9 cellular contexts compared by ENCODE assay signal in genomic region chr6:79672631-79673065, GRCh38.
A peak's percentile ranks its signal among the peaks of the same experiment; 100 is the strongest.
DNase-seq lines count a peak whose midpoint lies in the region; ATAC-seq and TF ChIP-seq lines count a peak whose summit lies in the region.
"Had no signal": no experiment of that assay in that cellular context is flagged by ENCODE, and none has a peak within 500 bp of the region (broad histone marks: within the 10 kb centered on the region; RNA-seq: fewer than 3 reads in every experiment).

No MANE protein-coding gene starts in this region.

- DNase-seq in DMS79 treated with DMSO at 0.1 percent for 48 hours (lab: John Stamatoyannopoulos, UW) (peak; percentile 59), kidney glomerular epithelial cell (lab: John Stamatoyannopoulos, UW) (peak; percentile 16), hepatic stellate cell (ENCODE audit: low spot score) (no peak)
- DNase-seq in stimulated activated CD4-positive, alpha-beta T cell treated with anti-CD3 and anti-CD28 coated beads, Interleukin-1b, Interleukin-23, amount 100 ng/mL, for 48 hours: no peak

- H3K4me3 ChIP-seq in WI38 (ENCODE audit: low read depth, low read length): no peak overlapping the region
- H3K4me3 ChIP-seq: SJSA1 had no signal

- ATAC-seq in HG03432 (IDR thresholded peaks at IDR 0.05; ENCODE audit: unreplicated experiment): peak; percentile 35
- ATAC-seq in GM21423 (IDR thresholded peaks at IDR 0.05; ENCODE audit: unreplicated experiment): no peak
- ATAC-seq in GM18517 (IDR thresholded peaks at IDR 0.05; ENCODE audit: unreplicated experiment): no peak

- TF ChIP-seq CTCF in WI38 (IDR thresholded peaks at IDR 0.05; ENCODE audit: low read depth, low read length): peak; percentile 44; the same call in 1 of the 2 replicates

Comparison
In these comparisons a context has a peak if more than half of its experiments do, and no peak if none do; other contexts are left out.
1. DNase-seq: peak in DMS79 treated with DMSO at 0.1 percent for 48 hours (single experiment) and kidney glomerular epithelial cell (single experiment); none in hepatic stellate cell (single experiment) and stimulated activated CD4-positive, alpha-beta T cell treated with anti-CD3 and anti-CD28 coated beads, Interleukin-1b, Interleukin-23, amount 100 ng/mL, for 48 hours (single experiment).